In the genomic region with DNA sequence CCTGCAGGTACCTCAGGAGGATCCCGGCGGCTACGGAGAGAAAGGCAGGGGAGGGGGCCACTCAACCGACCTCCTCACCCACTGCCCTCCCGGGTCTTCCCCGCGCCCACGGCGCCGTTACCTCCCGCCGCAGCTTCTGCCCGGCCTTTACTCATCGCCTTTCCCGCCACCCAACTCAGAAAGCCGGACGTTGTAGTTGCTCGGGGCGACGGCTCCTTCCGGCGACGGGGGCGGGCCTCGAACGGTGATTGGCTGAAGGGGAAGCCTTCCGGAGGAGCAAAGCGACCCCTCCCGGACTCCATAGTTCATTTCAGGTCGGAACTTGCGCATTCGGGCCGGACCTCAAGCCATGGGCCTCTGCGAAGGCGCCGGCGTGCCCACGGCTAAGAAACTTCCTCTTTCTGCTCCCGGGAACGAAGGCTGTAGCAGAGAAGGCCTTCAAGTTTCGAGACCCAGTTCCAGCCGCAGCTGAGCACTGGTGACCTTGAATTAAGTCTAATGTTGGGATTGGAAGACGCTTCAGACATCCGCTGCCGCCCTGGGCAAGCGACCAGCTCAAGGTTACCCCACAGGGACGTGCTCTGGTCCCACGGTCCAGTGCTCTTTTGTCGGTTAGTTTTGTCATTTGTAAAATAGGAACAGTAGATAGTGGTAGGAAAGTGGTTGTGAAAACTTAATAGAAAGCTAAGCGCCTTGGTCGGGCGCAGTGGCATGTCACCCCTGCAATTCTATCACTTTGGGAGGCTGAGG, we compare ENCODE assay signal across 8 cellular contexts. TPM values are rescaled to one million over a fixed set of nuclear protein-coding genes. Genes with fewer than 3 reads are reported as not detected.
DNase-seq lines count a peak whose midpoint lies in the region; ATAC-seq, FAIRE-seq and TF ChIP-seq lines count a peak whose summit lies in the region.

A gene with protein sequence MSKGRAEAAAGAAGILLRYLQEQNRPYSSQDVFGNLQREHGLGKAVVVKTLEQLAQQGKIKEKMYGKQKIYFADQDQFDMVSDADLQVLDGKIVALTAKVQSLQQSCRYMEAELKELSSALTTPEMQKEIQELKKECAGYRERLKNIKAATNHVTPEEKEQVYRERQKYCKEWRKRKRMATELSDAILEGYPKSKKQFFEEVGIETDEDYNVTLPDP (minus strand): TSS at position 198 of the 750 bp plus-strand sequence. CDS start 43 bp downstream, at position 155.

- ATAC-seq in natural killer cell treated with Interleukin-12 subunit alpha and Interleukin-12 subunit beta and Interleukin-15 and Interleukin-18, amount 100 ng/mL, for 72 hours = peak; percentile 98

- TF ChIP-seq POLR2A in H54 (IDR thresholded peaks at IDR 0.05; ENCODE audit: low read depth, low read length) = peak; percentile 78

- H3K9me3 Mint-ChIP-seq in natural killer cell treated with Interleukin-12 subunit alpha and Interleukin-12 subunit beta and Interleukin-15 and Interleukin-18, amount 100 ng/mL, for 72 hours = no peaks in the 10 kb centered on the region

- FAIRE-seq in H54 (lab: Jason Lieb, UNC) = no peak

- H3K4me1 Mint-ChIP-seq in natural killer cell treated with Interleukin-12 subunit alpha and Interleukin-12 subunit beta and Interleukin-15 and Interleukin-18, amount 100 ng/mL, for 72 hours (ENCODE audit: low read depth in 2 of 2) = peaks cover 39 to 40% of the 10 kb centered on the region in 2 donors

- no peaks in the 10 kb centered on the region for H3K9me3 ChIP-seq in MG63

- TF ChIP-seq CTCF in fibroblast of pulmonary artery (IDR thresholded peaks at IDR 0.05; ENCODE audit: low read length, missing control alignments) = peak; percentile 35

- H3K36me3 Mint-ChIP-seq in natural killer cell treated with Interleukin-12 subunit alpha and Interleukin-12 subunit beta and Interleukin-15 and Interleukin-18, amount 100 ng/mL, for 72 hours = peaks cover 26% of the 10 kb centered on the region

- H3K36me3 ChIP-seq in MG63 = peaks cover 62% of the 10 kb centered on the region

- peak within 1 kb of the TSS; percentile 100 for H3K4me3 Mint-ChIP-seq in natural killer cell treated with Interleukin-12 subunit alpha and Interleukin-12 subunit beta and Interleukin-15 and Interleukin-18, amount 100 ng/mL, for 72 hours

- H3K27me3 ChIP-seq in MG63 = no peaks in the 10 kb centered on the region

- H3K27ac Mint-ChIP-seq in natural killer cell treated with Interleukin-12 subunit alpha and Interleukin-12 subunit beta and Interleukin-15 and Interleukin-18, amount 100 ng/mL, for 72 hours = peak within 1 kb of the TSS; percentile 92 to 97

- H3K27me3 Mint-ChIP-seq in natural killer cell treated with Interleukin-12 subunit alpha and Interleukin-12 subunit beta and Interleukin-15 and Interleukin-18, amount 100 ng/mL, for 72 hours = no peaks in the 10 kb centered on the region

- in situ Hi-C loops in G401 (cut with HindIII; ENCODE audit: low sequenced_read_pairs) = no loop called here

- DNase-seq in G401 (ENCODE audit: low spot score) = peak; percentile 95
- DNase-seq in H54 (ENCODE audit: insufficient read length, low spot score) = peak; percentile 89
- DNase-seq in MG63 = peak; percentile 97
- DNase-seq in SHP77 (lab: John Stamatoyannopoulos, UW) = peak; percentile 81 to 91
- DNase-seq in activated T-helper 9 cell treated with anti-CD3 and anti-CD28 coated beads, Interleukin-2, amount 50 U/mL, for 16 hours (ENCODE audit: low read depth) = peak; percentile 89
- peak; percentile 95 for DNase-seq in fibroblast of pulmonary artery (ENCODE audit: low read depth)
- DNase-seq in natural killer cell treated with Interleukin-12 subunit alpha and Interleukin-12 subunit beta and Interleukin-15 and Interleukin-18, amount 100 ng/mL, for 72 hours (ENCODE audit: low spot score) = peak; percentile 96
- DNase-seq in stimulated activated naive CD4-positive, alpha-beta T cell treated with Interleukin-2 at 50 U/mL for 16 hours (lab: John Stamatoyannopoulos, UW) = peak; percentile 94

- H3K4me3 ChIP-seq in MG63 (peak within 1 kb of the TSS; percentile 93), fibroblast of pulmonary artery (replicated peaks; ENCODE audit: low read depth, low read length) (peak within 1 kb of the TSS; percentile 68)

RNA-seq across cellular contexts. Expression of the gene that starts here (rescaled TPM):
- total RNA-seq in G401 (2014; rRNA removed; shearing (Covaris generic)) = 6.2 and 14.9 TPM in 2 replicates
- total RNA-seq in MG63 (2014; rRNA removed; shearing (Covaris generic); ENCODE audit: low replicate concordance) = 5.6 and 29.6 TPM in 2 replicates
- 10 to 100 TPM; 20.7 to 41.3 TPM for total RNA-seq in natural killer cell treated with Interleukin-12 subunit alpha and Interleukin-12 subunit beta and Interleukin-15 and Interleukin-18, amount 100 ng/mL, for 72 hours

Comparison
In these comparisons a context has a peak if more than half of its experiments do, and no peak if none do; other contexts are left out.
1. Peak in every context shown above with its lines: DNase-seq, ATAC-seq and H3K4me3 ChIP-seq.